8 cellular contexts compared by ENCODE assay signal in the genomic region with DNA sequence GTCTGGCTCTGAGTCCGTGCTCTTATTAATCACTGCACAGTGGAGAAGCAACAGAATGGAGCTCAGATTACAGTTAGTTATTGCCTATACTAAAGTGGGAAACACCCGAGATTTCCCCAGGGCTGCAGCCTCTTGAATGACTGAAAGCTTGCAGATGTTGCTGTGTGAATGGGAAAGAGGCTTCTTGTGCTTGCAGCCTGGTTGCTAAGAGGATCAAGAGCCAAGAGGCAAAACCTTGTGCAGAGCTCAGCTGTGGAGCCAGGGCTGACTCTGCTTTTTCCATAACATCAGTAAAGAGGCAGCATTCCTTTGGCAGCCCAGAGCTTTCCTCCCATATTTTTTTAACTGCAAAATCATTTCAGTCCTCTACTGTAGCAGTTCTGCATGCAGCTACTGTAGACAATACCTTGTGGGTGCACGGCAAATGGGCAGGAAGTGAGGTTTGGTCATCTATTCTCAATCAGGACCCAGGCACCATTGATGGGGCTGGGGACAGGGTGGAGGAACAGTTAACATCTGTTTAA.
DNase-seq lines count a peak whose midpoint lies in the region; ATAC-seq and TF ChIP-seq lines count a peak whose summit lies in the region.

No MANE protein-coding gene starts in this region.

- H3K4me2 ChIP-seq in fibroblast of lung (ENCODE audit: extremely low read depth, insufficient read depth, low read length) = no peak overlapping the region

- DNase-seq in A673 (ENCODE audit: low spot score) (peak; percentile 23), NCI-H2029 treated with DMSO at 0.1 percent for 48 hours (lab: John Stamatoyannopoulos, UW) (peak; percentile 65), fibroblast of lung (ENCODE audit: low read depth in 2 of 2) (peak; percentile 83 to 98), testis (peak; percentile 66), stomach (no peak), 8988T (no peak)
- DNase-seq in stimulated activated CD8-positive, alpha-beta memory T cell treated with anti-CD3 and anti-CD28 coated beads, Interleukin-4, amount 100 ng/mL, for 48 hours = no peak

- POLR2A ChIA-PET in A673 (lab: Charles Lee; ENCODE audit: low non-redundant PET) = no interaction called here

- no peak overlapping the region for H3K9ac ChIP-seq in fibroblast of lung (ENCODE audit: insufficient read depth, low read length)

- H3K4me3 ChIP-seq in A673 (ENCODE audit: low read depth, low read length, poor library complexity, severe bottlenecking) = no peak overlapping the region
- no peak overlapping the region for H3K4me3 ChIP-seq in fibroblast of lung (replicated peaks in 1 of 4; ENCODE audit: control extremely low read depth in 1 of 4, insufficient read depth in 1 of 4, low read depth in 3 of 4, low read length in 4 of 4)
- H3K4me3 ChIP-seq in testis = no peak overlapping the region
- no peak overlapping the region for H3K4me3 ChIP-seq in stomach

- CTCF ChIA-PET in A673 (lab: Charles Lee) = no interaction called here

- peak; percentile 68 for ATAC-seq in GM21367 (IDR thresholded peaks at IDR 0.05; ENCODE audit: unreplicated experiment)

- TF ChIP-seq EP300 in stomach (IDR thresholded peaks at IDR 0.05) = no peak

- no peaks in the 10 kb centered on the region for H3K27me3 ChIP-seq in A673 (replicated peaks; ENCODE audit: insufficient read depth, low read depth, low read length, poor library complexity)
- H3K27me3 ChIP-seq in fibroblast of lung (ENCODE audit: control insufficient read depth, insufficient read depth, low read length) = no peaks in the 10 kb centered on the region
- H3K27me3 ChIP-seq in testis = no peaks in the 10 kb centered on the region
- H3K27me3 ChIP-seq in stomach = no peaks in the 10 kb centered on the region

- no peak overlapping the region for H3K27ac ChIP-seq in A673 (ENCODE audit: low read depth, low read length, poor library complexity, severe bottlenecking)
- no peak overlapping the region for H3K27ac ChIP-seq in fibroblast of lung (ENCODE audit: insufficient read depth, low read length)
- no peak overlapping the region for H3K27ac ChIP-seq in testis
- no peak overlapping the region for H3K27ac ChIP-seq in stomach

- no peaks in the 10 kb centered on the region for H3K79me2 ChIP-seq in fibroblast of lung (ENCODE audit: control insufficient read depth, insufficient read depth, low read length)

- intact Hi-C loops in A673 (cut with micrococcal nuclease; ENCODE audit: unreplicated experiment) (no loop called here), testis (cut with DNase I; ENCODE audit: low total_unique reads) (no loop called here), stomach (cut with DNase I; ENCODE audit: low total_unique reads) (no loop called here)

- H3K9me3 ChIP-seq in A673 (ENCODE audit: low read depth, low read length, poor library complexity, severe bottlenecking) (peaks cover 5% of the 10 kb centered on the region), fibroblast of lung (ENCODE audit: control insufficient read depth, insufficient read depth, low read depth, low read length) (no peaks in the 10 kb centered on the region), testis (no peaks in the 10 kb centered on the region), stomach (peaks cover 5 to 15% (median 15%) of the 10 kb centered on the region in 4 donors)

- H3K36me3 ChIP-seq in A673 (ENCODE audit: insufficient read depth, low read length, poor library complexity, severe bottlenecking) (peaks cover 4% of the 10 kb centered on the region), fibroblast of lung (ENCODE audit: control insufficient read depth, insufficient read depth, low read length) (no peaks in the 10 kb centered on the region), testis (ENCODE audit: low read depth, missing control alignments) (no peaks in the 10 kb centered on the region), stomach (peaks cover 0 to 24% (median 13%) of the 10 kb centered on the region in 4 donors)

- no TSS peak for BruUV-seq in A673 (replicated peaks; lab: Mats Ljungman, UMichigan)

- H4K20me1 ChIP-seq in fibroblast of lung (ENCODE audit: control insufficient read depth, extremely low read depth, insufficient read depth, low read length) = no peaks in the 10 kb centered on the region

- H3K4me1 ChIP-seq in A673 (ENCODE audit: insufficient read depth, low read length, poor library complexity, severe bottlenecking) (peaks cover 5% of the 10 kb centered on the region), fibroblast of lung (ENCODE audit: control insufficient read depth, extremely low read depth, insufficient read depth, low read length) (no peaks in the 10 kb centered on the region), testis (peaks cover 3% of the 10 kb centered on the region), stomach (peaks cover 0 to 12% (median 5%) of the 10 kb centered on the region in 4 donors)

- TF ChIP-seq CTCF in A673 (conservative IDR thresholded peaks at IDR 0.05; ENCODE audit: low read depth, low read length) (no peak), fibroblast of lung (conservative IDR thresholded peaks at IDR 0.05 in 1 of 2, IDR thresholded peaks at IDR 0.05 in 1 of 2; ENCODE audit: low read depth in 1 of 2, low read length in 2 of 2) (no peak), testis (IDR thresholded peaks at IDR 0.05) (no peak), stomach (IDR thresholded peaks at IDR 0.05) (no peak)

- H2AFZ ChIP-seq in fibroblast of lung (ENCODE audit: low read length) = no peak overlapping the region

- TF ChIP-seq POLR2A in testis (IDR thresholded peaks at IDR 0.05) (no peak), stomach (IDR thresholded peaks at IDR 0.05) (no peak)

- WGBS in testis, 2 donors = 29 to 32% methylated on average over 3 of the region's 3 CpGs
- WGBS in stomach, 5 donors = 13 to 34% (median 30%) methylated on average over 3 of the region's 3 CpGs

Comparison
In these comparisons a context has a peak if more than half of its experiments do, and no peak if none do; other contexts are left out.
1. DNase-seq: peak in A673 (single experiment), NCI-H2029 treated with DMSO at 0.1 percent for 48 hours (single experiment), fibroblast of lung (2 of 2) and testis (single experiment); none in stimulated activated CD8-positive, alpha-beta memory T cell treated with anti-CD3 and anti-CD28 coated beads, Interleukin-4, amount 100 ng/mL, for 48 hours (single experiment), stomach (single experiment) and 8988T (single experiment).